ENCODE assay signal across 23 cellular contexts in the genomic region with DNA sequence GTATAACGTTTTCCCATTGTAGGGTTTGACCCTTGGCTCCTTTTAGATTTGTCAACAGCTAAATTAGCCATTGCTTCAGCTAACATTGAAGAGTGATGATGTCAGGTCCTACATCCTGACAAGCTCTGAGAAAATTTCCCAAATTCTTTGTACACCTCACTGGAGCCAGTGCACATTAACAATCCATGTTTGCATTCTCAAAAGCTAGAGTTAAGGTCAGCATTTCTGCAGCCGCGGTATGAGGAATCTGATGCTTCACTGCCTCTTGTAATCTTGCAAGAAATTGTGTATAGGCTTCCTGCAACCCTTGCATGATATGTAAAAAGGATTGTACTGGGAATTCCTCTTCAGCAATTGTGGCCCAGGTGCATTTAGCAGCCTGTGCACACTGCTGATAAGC. TPM values are rescaled to one million over a fixed set of nuclear protein-coding genes. Genes with fewer than 3 reads are reported as not detected.
"Had no signal": no experiment of that assay in that cellular context is flagged by ENCODE, and none has a peak within 500 bp of the region (broad histone marks: within the 10 kb centered on the region; RNA-seq: fewer than 3 reads in every experiment).

No MANE protein-coding gene starts in this region.

- H3K27ac Mint-ChIP-seq: activated CD4-positive, alpha-beta memory T cell treated with anti-CD3 and anti-CD28 coated beads, Interleukin-2, amount 10 ng/mL, durations not matched to agents 7 days and 5 days; activated CD4-positive, alpha-beta T cell treated with anti-CD3 and anti-CD28 coated beads, Interleukin-2, amount 10 ng/mL, durations not matched to agents 24 days and 14 days; activated naive CD8-positive, alpha-beta T cell treated with anti-CD3 and anti-CD28 coated beads, Interleukin-2, amount 50 U/mL, for 24 hours; brain; immature natural killer cell; memory B cell; nephron progenitor cell; stimulated activated effector memory CD8-positive, alpha-beta T cell treated with anti-CD3 and anti-CD28 coated beads, Interleukin-12 subunit alpha, Interleukin-12 subunit beta, amount 100 ng/mL, for 72 hours; stimulated activated naive CD8-positive, alpha-beta T cell treated with anti-CD3 and anti-CD28 coated beads, Interleukin-15, amount 100 ng/mL, for 72 hours had no signal

- H3K27ac ChIP-seq: hepatocyte, pancreas, tibial nerve, VCaP had no signal

- H3K9me3 ChIP-seq: pancreas, tibial nerve had no signal

- H3K36me3 ChIP-seq: pancreas, tibial nerve had no signal

- H3K4me1 ChIP-seq: pancreas, tibial nerve had no signal

- H3K4me1 Mint-ChIP-seq: activated CD4-positive, alpha-beta memory T cell treated with anti-CD3 and anti-CD28 coated beads, Interleukin-2, amount 10 ng/mL, durations not matched to agents 7 days and 5 days; activated CD4-positive, alpha-beta T cell treated with anti-CD3 and anti-CD28 coated beads, Interleukin-2, amount 10 ng/mL, durations not matched to agents 24 days and 14 days; activated naive CD8-positive, alpha-beta T cell treated with anti-CD3 and anti-CD28 coated beads, Interleukin-2, amount 50 U/mL, for 24 hours; immature natural killer cell; memory B cell; stimulated activated effector memory CD8-positive, alpha-beta T cell treated with anti-CD3 and anti-CD28 coated beads, Interleukin-12 subunit alpha, Interleukin-12 subunit beta, amount 100 ng/mL, for 72 hours; stimulated activated naive CD8-positive, alpha-beta T cell treated with anti-CD3 and anti-CD28 coated beads, Interleukin-15, amount 100 ng/mL, for 72 hours had no signal

- H3K9me3 Mint-ChIP-seq: activated CD4-positive, alpha-beta memory T cell treated with anti-CD3 and anti-CD28 coated beads, Interleukin-2, amount 10 ng/mL, durations not matched to agents 7 days and 5 days; activated CD4-positive, alpha-beta T cell treated with anti-CD3 and anti-CD28 coated beads, Interleukin-2, amount 10 ng/mL, durations not matched to agents 24 days and 14 days; activated naive CD8-positive, alpha-beta T cell treated with anti-CD3 and anti-CD28 coated beads, Interleukin-2, amount 50 U/mL, for 24 hours; brain; immature natural killer cell; memory B cell; nephron progenitor cell; stimulated activated effector memory CD8-positive, alpha-beta T cell treated with anti-CD3 and anti-CD28 coated beads, Interleukin-12 subunit alpha, Interleukin-12 subunit beta, amount 100 ng/mL, for 72 hours had no signal

- DNase-seq: activated CD4-positive, alpha-beta memory T cell treated with anti-CD3 and anti-CD28 coated beads, Interleukin-2, amount 10 ng/mL, durations not matched to agents 7 days and 5 days; activated CD4-positive, alpha-beta T cell treated with anti-CD3 and anti-CD28 coated beads, Interleukin-2, amount 10 ng/mL, durations not matched to agents 24 days and 14 days; activated effector memory CD4-positive, alpha-beta T cell treated with anti-CD3 and anti-CD28 coated beads, Interleukin-2, amount 50 U/mL, for 16 hours; activated naive CD4-positive, alpha-beta T cell treated with anti-CD3 and anti-CD28 coated beads, Interleukin-2, amount 50 U/mL, for 16 hours; activated naive CD8-positive, alpha-beta T cell treated with anti-CD3 and anti-CD28 coated beads, Interleukin-2, amount 50 U/mL, for 24 hours; caudate nucleus; effector memory CD4-positive, alpha-beta T cell; foreskin melanocyte; glutamatergic neuron; immature natural killer cell; left cardiac atrium; nephron progenitor cell; pancreas; small intestine; stimulated activated CD4-positive, alpha-beta T cell treated with anti-CD3 and anti-CD28 coated beads, Interleukin-2, amount 100 ng/mL, for 24 hours; stimulated activated naive CD8-positive, alpha-beta T cell treated with anti-CD3 and anti-CD28 coated beads, Interleukin-15, amount 100 ng/mL, for 72 hours had no signal

- FAIRE-seq: colon, pancreas, small intestine had no signal

- H3K27me3 ChIP-seq: pancreas, tibial nerve had no signal

- H3K4me3 Mint-ChIP-seq: activated CD4-positive, alpha-beta memory T cell treated with anti-CD3 and anti-CD28 coated beads, Interleukin-2, amount 10 ng/mL, durations not matched to agents 7 days and 5 days; activated CD4-positive, alpha-beta T cell treated with anti-CD3 and anti-CD28 coated beads, Interleukin-2, amount 10 ng/mL, durations not matched to agents 24 days and 14 days; activated naive CD8-positive, alpha-beta T cell treated with anti-CD3 and anti-CD28 coated beads, Interleukin-2, amount 50 U/mL, for 24 hours; brain; immature natural killer cell; memory B cell; nephron progenitor cell; stimulated activated effector memory CD8-positive, alpha-beta T cell treated with anti-CD3 and anti-CD28 coated beads, Interleukin-12 subunit alpha, Interleukin-12 subunit beta, amount 100 ng/mL, for 72 hours; stimulated activated naive CD8-positive, alpha-beta T cell treated with anti-CD3 and anti-CD28 coated beads, Interleukin-15, amount 100 ng/mL, for 72 hours had no signal

- H3K4me3 ChIP-seq: hepatocyte, pancreas, tibial nerve had no signal

- H3K36me3 Mint-ChIP-seq: brain; immature natural killer cell; memory B cell; stimulated activated effector memory CD8-positive, alpha-beta T cell treated with anti-CD3 and anti-CD28 coated beads, Interleukin-12 subunit alpha, Interleukin-12 subunit beta, amount 100 ng/mL, for 72 hours had no signal

RNA-seq across cellular contexts. Expression of a gene that starts 33.1 kb away (rescaled TPM):
- total RNA-seq: activated CD4-positive, alpha-beta T cell treated with anti-CD3 and anti-CD28 coated beads, Interleukin-2, amount 10 ng/mL, durations not matched to agents 24 days and 14 days had no signal
